Comparison of ENCODE assay signal across 1 cellular context in genomic region chr15:69591905-69592508, GRCh38.
TF ChIP-seq lines count a peak whose summit lies in the region.

No MANE protein-coding gene starts in this region.

TF ChIP-seq in HepG2, 621 proteins besides CTCF, POLR2A, EP300 and RAD21 (continued from another document and continues in another):
- TF ChIP-seq MYPOP (CRISPR knock-in tag; IDR thresholded peaks at IDR 0.05): peak; percentile 41; the same call in 1 of the 2 replicates
- peak; percentile 69; the same call in 1 of the 2 replicates for TF ChIP-seq ZSCAN25 (CRISPR knock-in tag; IDR thresholded peaks at IDR 0.05)
- peak; percentile 78 for TF ChIP-seq CEBPB (IDR thresholded peaks at IDR 0.05; ENCODE audit: borderline replicate concordance, low read depth, low read length)
- no peak for TF ChIP-seq ZNF773 (CRISPR knock-in tag; IDR thresholded peaks at IDR 0.05; ENCODE audit: borderline replicate concordance)
- TF ChIP-seq TARDBP (CRISPR knock-in tag; IDR thresholded peaks at IDR 0.05): peak; percentile 89
- peak; percentile 94 for TF ChIP-seq SIX1 (CRISPR knock-in tag; IDR thresholded peaks at IDR 0.05; ENCODE audit: borderline replicate concordance)
- TF ChIP-seq NCOA2 (CRISPR knock-in tag; IDR thresholded peaks at IDR 0.05): peak; percentile 90
- peak; percentile 94 for TF ChIP-seq NCOR1 (IDR thresholded peaks at IDR 0.05; ENCODE audit: borderline replicate concordance, low read length)
- no peak for TF ChIP-seq SRY (CRISPR knock-in tag; IDR thresholded peaks at IDR 0.05)
- no peak for TF ChIP-seq KLF6 (CRISPR knock-in tag; IDR thresholded peaks at IDR 0.05)
- TF ChIP-seq UBTF (CRISPR knock-in tag; IDR thresholded peaks at IDR 0.05): no peak
- 0 out of 2 replicates have a peak, but pooled peaks have one; percentile 32 for TF ChIP-seq ZNF710 (CRISPR knock-in tag; IDR thresholded peaks at IDR 0.05; ENCODE audit: borderline replicate concordance)
- no peak for TF ChIP-seq NRL (CRISPR knock-in tag; IDR thresholded peaks at IDR 0.05; ENCODE audit: borderline replicate concordance)
- TF ChIP-seq SMARCE1 (IDR thresholded peaks at IDR 0.05; ENCODE audit: borderline replicate concordance): peak; percentile 49; the same call in 1 of the 2 replicates
- TF ChIP-seq HNRNPUL1 (IDR thresholded peaks at IDR 0.05; ENCODE audit: low read depth, low read length): peak; percentile 49; the same call in 1 of the 2 replicates
- peak; percentile 99 for TF ChIP-seq FOSL2 (CRISPR knock-in tag; IDR thresholded peaks at IDR 0.05)
- no peak for TF ChIP-seq SOX6 (IDR thresholded peaks at IDR 0.05)
- TF ChIP-seq SOX6 (CRISPR knock-in tag; IDR thresholded peaks at IDR 0.05): peak; percentile 91
- TF ChIP-seq ZNF225 (CRISPR knock-in tag; IDR thresholded peaks at IDR 0.05): no peak
- peak; percentile 89 for TF ChIP-seq SOX5 (CRISPR knock-in tag; IDR thresholded peaks at IDR 0.05; ENCODE audit: borderline replicate concordance)
- peak; percentile 88 for TF ChIP-seq FOXK1 (CRISPR knock-in tag; IDR thresholded peaks at IDR 0.05; ENCODE audit: borderline replicate concordance, low read depth)
- peak; percentile 71; the same call in 1 of the 2 replicates for TF ChIP-seq ZBTB25 (CRISPR knock-in tag; IDR thresholded peaks at IDR 0.05)
- TF ChIP-seq ZNF430 (CRISPR knock-in tag; IDR thresholded peaks at IDR 0.05): 0 out of 2 replicates have a peak, but pooled peaks have one; percentile 26
- TF ChIP-seq KDM3A (CRISPR knock-in tag; IDR thresholded peaks at IDR 0.05; ENCODE audit: low read depth): peak; percentile 70; the same call in 1 of the 2 replicates
- peak; percentile 61; the same call in 1 of the 2 replicates for TF ChIP-seq CBX2 (IDR thresholded peaks at IDR 0.05; ENCODE audit: low read depth, low read length)
- TF ChIP-seq CBX2 (CRISPR knock-in tag; IDR thresholded peaks at IDR 0.05; ENCODE audit: low read depth): no peak
- peak; percentile 85 for TF ChIP-seq ZNF331 (CRISPR knock-in tag; IDR thresholded peaks at IDR 0.05)
- TF ChIP-seq DNMT3B (CRISPR knock-in tag; conservative IDR thresholded peaks at IDR 0.05): peak; percentile 83; the same call in 1 of the 2 replicates
- peak; percentile 98 for TF ChIP-seq ZFP36 (IDR thresholded peaks at IDR 0.05; ENCODE audit: borderline replicate concordance, low read depth, low read length, partially characterized antibody)
- 0 out of 2 replicates have a peak, but pooled peaks have one; percentile 60 for TF ChIP-seq ZFP1 (CRISPR knock-in tag; IDR thresholded peaks at IDR 0.05)
- TF ChIP-seq NFYB (CRISPR knock-in tag; IDR thresholded peaks at IDR 0.05): peak; percentile 34; the same call in 1 of the 2 replicates
- TF ChIP-seq ZMYM4 (CRISPR knock-in tag; IDR thresholded peaks at IDR 0.05): 0 out of 2 replicates have a peak, but pooled peaks have one; percentile 20
- no peak for TF ChIP-seq ARID2 (CRISPR knock-in tag; IDR thresholded peaks at IDR 0.05; ENCODE audit: borderline replicate concordance)
- TF ChIP-seq MZF1 (CRISPR knock-in tag; IDR thresholded peaks at IDR 0.05; ENCODE audit: borderline replicate concordance): no peak
- peak; percentile 68; the same call in 1 of the 2 replicates for TF ChIP-seq ZNF512B (CRISPR knock-in tag; IDR thresholded peaks at IDR 0.05; ENCODE audit: borderline replicate concordance)
- TF ChIP-seq ONECUT2 (CRISPR knock-in tag; IDR thresholded peaks at IDR 0.05): no peak
- TF ChIP-seq HMG20B (CRISPR knock-in tag; conservative IDR thresholded peaks at IDR 0.05): peak; percentile 99
- TF ChIP-seq ATF3 (CRISPR knock-in tag; IDR thresholded peaks at IDR 0.05): peak; percentile 91
- 0 out of 2 replicates have a peak, but pooled peaks have one; percentile 24 for TF ChIP-seq ZBTB7A (CRISPR knock-in tag; IDR thresholded peaks at IDR 0.05)
- TF ChIP-seq ZNF687 (CRISPR knock-in tag; IDR thresholded peaks at IDR 0.05): no peak
- TF ChIP-seq LCORL (IDR thresholded peaks at IDR 0.05): no peak
- TF ChIP-seq LCORL (CRISPR knock-in tag; IDR thresholded peaks at IDR 0.05): 0 out of 2 replicates have a peak, but pooled peaks have one; percentile 40
- TF ChIP-seq NFKBIZ (CRISPR knock-in tag; IDR thresholded peaks at IDR 0.05): peak; percentile 82; the same call in 1 of the 2 replicates
- TF ChIP-seq GFI1 (CRISPR knock-in tag; IDR thresholded peaks at IDR 0.05; ENCODE audit: borderline replicate concordance): peak; percentile 86
- no peak for TF ChIP-seq ZNF253 (CRISPR knock-in tag; IDR thresholded peaks at IDR 0.05; ENCODE audit: borderline replicate concordance)
- TF ChIP-seq MAFF (IDR thresholded peaks at IDR 0.05; ENCODE audit: low read depth, low read length): 0 out of 2 replicates have a peak, but pooled peaks have one; percentile 19
- TF ChIP-seq NFYC (CRISPR knock-in tag; IDR thresholded peaks at IDR 0.05): peak; percentile 46
- TF ChIP-seq BRF2 (CRISPR knock-in tag; IDR thresholded peaks at IDR 0.05): peak; percentile 34; the same call in 1 of the 2 replicates
- peak; percentile 99 for TF ChIP-seq NR2F6 (IDR thresholded peaks at IDR 0.05)
- TF ChIP-seq NR2F6 (CRISPR knock-in tag; IDR thresholded peaks at IDR 0.05): peak; percentile 94
- no peak for TF ChIP-seq FOXO4 (CRISPR knock-in tag; conservative IDR thresholded peaks at IDR 0.05)
- TF ChIP-seq DPF2 (CRISPR knock-in tag; IDR thresholded peaks at IDR 0.05; ENCODE audit: borderline replicate concordance, low read depth): no peak
- no peak for TF ChIP-seq ZNF552 (CRISPR knock-in tag; IDR thresholded peaks at IDR 0.05; ENCODE audit: borderline replicate concordance)
- no peak for TF ChIP-seq SIN3A (IDR thresholded peaks at IDR 0.05; ENCODE audit: borderline replicate concordance, low read depth, low read length)
